1 cellular context compared by ENCODE assay signal in genomic region chr5:138654281-138654867, GRCh38.
TF ChIP-seq lines count a peak whose summit lies in the region.

No MANE protein-coding gene starts in this region.

TF ChIP-seq in IMR-90, 13 proteins besides CTCF, POLR2A, EP300 and RAD21 (continued from another document):
- TF ChIP-seq ELK1 (IDR thresholded peaks at IDR 0.05; ENCODE audit: borderline replicate concordance, low read depth, low read length) = no peak
